19 cellular contexts compared by ENCODE assay signal in genomic region chr15:55357774-55358173, GRCh38. TPM values are rescaled to one million over a fixed set of nuclear protein-coding genes. Genes with fewer than 3 reads are reported as not detected.
A peak's percentile ranks its signal among the peaks of the same experiment; 100 is the strongest.
DNase-seq lines count a peak whose midpoint lies in the region; ATAC-seq, FAIRE-seq and TF ChIP-seq lines count a peak whose summit lies in the region.
"Had no signal": no experiment of that assay in that cellular context is flagged by ENCODE, and none has a peak within 500 bp of the region (broad histone marks: within the 10 kb centered on the region; RNA-seq: fewer than 3 reads in every experiment).

No MANE protein-coding gene starts in this region.

- no peak overlapping the region for H3K27ac Mint-ChIP-seq in natural killer cell
- H3K27ac Mint-ChIP-seq: activated naive CD8-positive, alpha-beta T cell treated with anti-CD3 and anti-CD28 coated beads, Interleukin-2, amount 10 ng/mL, durations not matched to agents 7 days and 5 days had no signal

- H3K79me2 ChIP-seq in K562 (ENCODE audit: control insufficient read depth, insufficient read depth, low read length): no peaks in the 10 kb centered on the region

- intact Hi-C loops in K562 (cut with micrococcal nuclease) (no loop called here), left colon (cut with DNase I, micrococcal nuclease) (no loop called here), natural killer cell (cut with micrococcal nuclease) (no loop called here)

- no peaks in the 10 kb centered on the region for H3K27me3 Mint-ChIP-seq in natural killer cell (ENCODE audit: low read depth in 2 of 2)
- H3K27me3 Mint-ChIP-seq: activated naive CD8-positive, alpha-beta T cell treated with anti-CD3 and anti-CD28 coated beads, Interleukin-2, amount 10 ng/mL, durations not matched to agents 7 days and 5 days had no signal

- H3K4me1 ChIP-seq in K562 (replicated peaks in 1 of 2; ENCODE audit: control insufficient read depth in 2 of 2, insufficient read depth in 2 of 2, low read length in 2 of 2) (no peaks in the 10 kb centered on the region), foreskin keratinocyte (no peaks in the 10 kb centered on the region), right atrium auricular region (no peaks in the 10 kb centered on the region)
- H3K4me1 ChIP-seq: SJSA1, upper lobe of left lung had no signal

- H3K9me3 ChIP-seq in K562 (replicated peaks; ENCODE audit: control insufficient read depth, insufficient read depth, low read depth, low read length) (no peaks in the 10 kb centered on the region), right atrium auricular region (no peaks in the 10 kb centered on the region)
- H3K9me3 ChIP-seq: SJSA1, spleen, upper lobe of left lung had no signal

- H3K27ac ChIP-seq in K562 (ENCODE audit: extremely low read depth, low read depth, low read length): no peak overlapping the region
- H3K27ac ChIP-seq in foreskin keratinocyte: no peak overlapping the region
- H3K27ac ChIP-seq in right atrium auricular region: no peak overlapping the region
- H3K27ac ChIP-seq: SJSA1, spleen, upper lobe of left lung had no signal

- H3K36me3 Mint-ChIP-seq in natural killer cell: peaks cover 11% of the 10 kb centered on the region

- WGBS in K562 (ENCODE audit: insufficient coverage, low coverage, missing lambda C conversion rate): 93% methylated on average over 2 of the region's 2 CpGs

- no peak for FAIRE-seq in K562 (lab: Jason Lieb, UNC)
- FAIRE-seq: TTC549 had no signal

- no peaks in the 10 kb centered on the region for H3K9me3 Mint-ChIP-seq in natural killer cell
- H3K9me3 Mint-ChIP-seq: activated naive CD8-positive, alpha-beta T cell treated with anti-CD3 and anti-CD28 coated beads, Interleukin-2, amount 10 ng/mL, durations not matched to agents 7 days and 5 days; activated T-cell treated with anti-CD3 and anti-CD28 coated beads, Interleukin-2, amount 50 U/mL, for 4 hours had no signal

- no peak overlapping the region for H3K9ac ChIP-seq in K562 (ENCODE audit: insufficient read depth in 1 of 2, low read depth in 2 of 2, low read length in 2 of 2)

- no peaks in the 10 kb centered on the region for H4K20me1 ChIP-seq in K562 (replicated peaks; ENCODE audit: control insufficient read depth, insufficient read depth, low read length)

- no TSS peak for BruUV-seq in K562 (replicated peaks; lab: Mats Ljungman, UMichigan)

- POLR2A ChIA-PET in K562 (lab: Yijun Ruan, JAX): interaction anchor here (0.9 to 1.5 kb wide), 4 partner anchors 9 to 16 kb away, joined by 3 to 5 read pairs (median 4); no protein-coding TSS in a partner anchor

- ATAC-seq in K562 (peak; percentile 37), foreskin keratinocyte (peak; percentile 75), GM19328 (IDR thresholded peaks at IDR 0.05; ENCODE audit: unreplicated experiment) (no peak), left colon (no peak), natural killer cell (no peak)
- ATAC-seq: activated T-cell treated with anti-CD3 and anti-CD28 coated beads, Interleukin-2, amount 50 U/mL, for 4 hours had no signal

- TF ChIP-seq RAD21 in K562 (CRISPR knock-in tag; conservative IDR thresholded peaks at IDR 0.05 in 1 of 2, IDR thresholded peaks at IDR 0.05 in 1 of 2): no peak

- in situ Hi-C loops in K562 (cut with MboI): no loop called here

- no peak overlapping the region for H3K4me2 ChIP-seq in K562 (ENCODE audit: insufficient read depth, low read length)

- DNase-seq in AG09319 (ENCODE audit: extremely low read depth, low read depth) (peak; percentile 22), HT1080 (ENCODE audit: low read depth) (peak; percentile 14), K562 (ENCODE audit: extremely low read depth in 1 of 4, low spot score in 3 of 4) (no peak), foreskin keratinocyte (peak in 1 of 2 donors; percentile 39), right atrium auricular region (ENCODE audit: low spot score) (no peak), left colon (no peak), natural killer cell (no peak)
- DNase-seq: ACHN; activated naive CD8-positive, alpha-beta T cell treated with anti-CD3 and anti-CD28 coated beads, Interleukin-2, amount 10 ng/mL, durations not matched to agents 7 days and 5 days; activated T-cell treated with anti-CD3 and anti-CD28 coated beads, Interleukin-2, amount 50 U/mL, for 4 hours; hippocampal formation; NCI-H446; posterior cingulate gyrus; spleen; stimulated activated naive CD4-positive, alpha-beta T cell treated with Interleukin-2 at 50 U/mL for 16 hours; upper lobe of left lung had no signal

- TF ChIP-seq EP300 in K562 (IDR thresholded peaks at IDR 0.05; ENCODE audit: low read length): no peak

- peaks cover 43% of the 10 kb centered on the region; the same call in 2 of the 3 replicates for H3K36me3 ChIP-seq in K562 (ENCODE audit: control insufficient read depth, insufficient read depth, low read length)
- peaks cover 21% of the 10 kb centered on the region for H3K36me3 ChIP-seq in right atrium auricular region
- H3K36me3 ChIP-seq: SJSA1 had no signal

- no peak for TF ChIP-seq CTCF in AG09319 (IDR thresholded peaks at IDR 0.05; ENCODE audit: low read depth, low read length)
- no peak for TF ChIP-seq CTCF in K562 (IDR thresholded peaks at IDR 0.05 in 2 of 3, conservative IDR thresholded peaks at IDR 0.05 in 1 of 3; ENCODE audit: insufficient read depth in 2 of 3, low read depth in 1 of 3, low read length in 3 of 3)
- TF ChIP-seq CTCF in foreskin keratinocyte (conservative IDR thresholded peaks at IDR 0.05): no peak
- TF ChIP-seq CTCF in right atrium auricular region (IDR thresholded peaks at IDR 0.05): no peak
- no peak for TF ChIP-seq CTCF in natural killer cell (IDR thresholded peaks at IDR 0.05)

- H3K4me3 Mint-ChIP-seq in natural killer cell: no peak overlapping the region
- H3K4me3 Mint-ChIP-seq: activated naive CD8-positive, alpha-beta T cell treated with anti-CD3 and anti-CD28 coated beads, Interleukin-2, amount 10 ng/mL, durations not matched to agents 7 days and 5 days; activated T-cell treated with anti-CD3 and anti-CD28 coated beads, Interleukin-2, amount 50 U/mL, for 4 hours had no signal

- H2AFZ ChIP-seq in K562 (ENCODE audit: low read depth, low read length): no peak overlapping the region

- H3K27me3 ChIP-seq in K562 (ENCODE audit: control insufficient read depth in 2 of 2, insufficient read depth in 2 of 2, low read length in 2 of 2) (no peaks in the 10 kb centered on the region), foreskin keratinocyte (no peaks in the 10 kb centered on the region), right atrium auricular region (no peaks in the 10 kb centered on the region)
- H3K27me3 ChIP-seq: SJSA1, spleen, upper lobe of left lung had no signal

- H3K4me3 ChIP-seq in K562 (no peak overlapping the region), right atrium auricular region (no peak overlapping the region)
- H3K4me3 ChIP-seq: SJSA1, spleen, upper lobe of left lung had no signal

- no peaks in the 10 kb centered on the region for H3K9me1 ChIP-seq in K562 (ENCODE audit: control insufficient read depth, insufficient read depth, low read length)

- no peak for TF ChIP-seq POLR2A in K562 (conservative IDR thresholded peaks at IDR 0.05)

- peaks cover 0 to 13% of the 10 kb centered on the region in 2 donors for H3K4me1 Mint-ChIP-seq in natural killer cell
- H3K4me1 Mint-ChIP-seq: activated naive CD8-positive, alpha-beta T cell treated with anti-CD3 and anti-CD28 coated beads, Interleukin-2, amount 10 ng/mL, durations not matched to agents 7 days and 5 days had no signal

- CTCF ChIA-PET in K562 (lab: Yijun Ruan, JAX; ENCODE audit: low intra/inter-chr PET ratio): no interaction called here

RNA-seq across cellular contexts. Expression of gene PIGB, which starts 38.8 kb away (rescaled TPM):
- 8.9 and 11.5 TPM in 2 replicates for total RNA-seq in HT1080 (2014; rRNA removed; shearing (Covaris generic))
- 13.1 and 14.1 TPM in 2 replicates for polyA plus RNA-seq in HT1080 (2015; cell fraction: cytosol; rRNA removed)
- 20.5 and 23.9 TPM in 2 replicates for polyA plus RNA-seq in HT1080 (2015; cell fraction: nucleus; rRNA removed)
- total RNA-seq in K562 (2011; cell fraction: chromatin; rRNA removed; ENCODE audit: low replicate concordance): 28.2 and 49.6 TPM in 2 replicates
- 20.2 and 21.6 TPM in 2 replicates for total RNA-seq in K562 (2011; cell fraction: nucleolus; rRNA removed)
- 40.3 and 47.6 TPM in 2 replicates for total RNA-seq in K562 (2011; cell fraction: nucleoplasm; rRNA removed)
- total RNA-seq in K562 (2014; rRNA removed): 9.9 and 13.3 TPM in 2 replicates
- 18.2 and 24.4 TPM in 2 replicates for total RNA-seq in K562 (2014; rRNA removed; fragmentation: Illumina TruSeq; extraction: Trizol)
- 18.2 and 20.2 TPM in 2 replicates for total RNA-seq in K562 (2015; rRNA removed; fragmentation: Illumina TruSeq; extraction: Trizol)
- 12.8 and 14.4 TPM in 2 replicates for total RNA-seq in K562 (2021)
- polyA plus RNA-seq in K562 (2011; rRNA removed): 25.3 and 32.3 TPM in 2 replicates
- polyA plus RNA-seq in K562 (2011; cell fraction: cytosol; rRNA removed): 10.9 and 18.3 TPM in 2 replicates
- 15.3 and 23.2 TPM in 2 replicates for polyA plus RNA-seq in K562 (2011; cell fraction: nucleus; rRNA removed)
- polyA plus RNA-seq in K562 (2012): 8.4 and 12.3 TPM in 2 replicates
- polyA plus RNA-seq in K562 (2014; fragmentation: Illumina TruSeq; extraction: Trizol): 14.1 and 15.2 TPM in 2 replicates
- polyA plus RNA-seq in K562 (2014; fragmentation: Nextera tagmentation; extraction: Ambion mirVana): 10 to 100 TPM; 21.0 to 24.4 TPM
- polyA plus RNA-seq in K562 (2014; rRNA removed): 12.5 and 15.0 TPM in 2 replicates
- polyA minus RNA-seq in K562 (2011; rRNA and poly(A)+ RNA removed): 20.1 and 24.1 TPM in 2 replicates
- polyA minus RNA-seq in K562 (2011; cell fraction: cytosol; rRNA and poly(A)+ RNA removed): 5.9 and 11.3 TPM in 2 replicates
- polyA minus RNA-seq in K562 (2011; cell fraction: nucleus; rRNA and poly(A)+ RNA removed): 16.3 and 24.3 TPM in 2 replicates
- 12.7 and 14.9 TPM in 2 replicates for total RNA-seq in foreskin keratinocyte
- 9.6 and 11.6 TPM in 2 replicates for polyA plus RNA-seq in foreskin keratinocyte
- total RNA-seq in right atrium auricular region: 1 to 10 TPM; 3.2 to 3.3 TPM
- 10 to 100 TPM; 14.5 to 15.9 TPM for total RNA-seq in left colon
- total RNA-seq in natural killer cell: 10 to 100 TPM; 24.9 to 33.5 (median 26.1) TPM

RNA-seq across cellular contexts. Expression of gene PIGBOS1, which starts 38.9 kb away (rescaled TPM):
- total RNA-seq in HT1080 (2014; rRNA removed; shearing (Covaris generic)): 13.0 and 15.4 TPM in 2 replicates
- polyA plus RNA-seq in HT1080 (2015; cell fraction: cytosol; rRNA removed): 26.0 and 30.3 TPM in 2 replicates
- polyA plus RNA-seq in HT1080 (2015; cell fraction: nucleus; rRNA removed): 13.1 and 15.1 TPM in 2 replicates
- total RNA-seq in K562 (2011; cell fraction: chromatin; rRNA removed; ENCODE audit: low replicate concordance): 26.3 and 32.2 TPM in 2 replicates
- 27.1 and 33.7 TPM in 2 replicates for total RNA-seq in K562 (2011; cell fraction: nucleolus; rRNA removed)
- 30.8 and 33.2 TPM in 2 replicates for total RNA-seq in K562 (2011; cell fraction: nucleoplasm; rRNA removed)
- total RNA-seq in K562 (2014; rRNA removed): 25.8 and 30.1 TPM in 2 replicates
- 41.7 and 47.8 TPM in 2 replicates for total RNA-seq in K562 (2014; rRNA removed; fragmentation: Illumina TruSeq; extraction: Trizol)
- total RNA-seq in K562 (2015; rRNA removed; fragmentation: Illumina TruSeq; extraction: Trizol): 50.0 and 51.3 TPM in 2 replicates
- 22.8 and 25.2 TPM in 2 replicates for total RNA-seq in K562 (2021)
- polyA plus RNA-seq in K562 (2011; rRNA removed): 21.0 and 33.2 TPM in 2 replicates
- 22.3 and 33.0 TPM in 2 replicates for polyA plus RNA-seq in K562 (2011; cell fraction: cytosol; rRNA removed)
- 5.2 and 8.8 TPM in 2 replicates for polyA plus RNA-seq in K562 (2011; cell fraction: nucleus; rRNA removed)
- polyA plus RNA-seq in K562 (2012): 39.0 and 39.5 TPM in 2 replicates
- 37.4 and 41.4 TPM in 2 replicates for polyA plus RNA-seq in K562 (2014; fragmentation: Illumina TruSeq; extraction: Trizol)
- 10 to 100 TPM; 70.4 to 76.2 TPM for polyA plus RNA-seq in K562 (2014; fragmentation: Nextera tagmentation; extraction: Ambion mirVana)
- 46.0 and 46.5 TPM in 2 replicates for polyA plus RNA-seq in K562 (2014; rRNA removed)
- polyA minus RNA-seq in K562 (2011; rRNA and poly(A)+ RNA removed): 7.0 and 7.4 TPM in 2 replicates
- 4.7 and 6.5 TPM in 2 replicates for polyA minus RNA-seq in K562 (2011; cell fraction: cytosol; rRNA and poly(A)+ RNA removed)
- 6.7 and 21.1 TPM in 2 replicates for polyA minus RNA-seq in K562 (2011; cell fraction: nucleus; rRNA and poly(A)+ RNA removed)
- total RNA-seq in foreskin keratinocyte: 8.7 TPM in 2 replicates
- 11.4 and 12.3 TPM in 2 replicates for polyA plus RNA-seq in foreskin keratinocyte
- 10 to 100 TPM; 11.4 to 14.8 TPM for total RNA-seq in right atrium auricular region
- total RNA-seq in left colon: 10 to 100 TPM in 1 of 2 donors, 1 to 10 TPM in 1; 8.9 to 10.1 TPM
- 10 to 100 TPM in 1 of 3 donors, 1 to 10 TPM in 2; 7.7 to 10.9 (median 9.3) TPM for total RNA-seq in natural killer cell

RNA-seq across cellular contexts. Expression of gene CCPG1, which starts 50.4 kb away (rescaled TPM):
- 12.8 and 14.6 TPM in 2 replicates for total RNA-seq in HT1080 (2014; rRNA removed; shearing (Covaris generic))
- 16.5 and 23.3 TPM in 2 replicates for polyA plus RNA-seq in HT1080 (2015; cell fraction: cytosol; rRNA removed)
- 46.1 and 49.6 TPM in 2 replicates for polyA plus RNA-seq in HT1080 (2015; cell fraction: nucleus; rRNA removed)
- 52.4 and 135 TPM in 2 replicates for total RNA-seq in K562 (2011; cell fraction: chromatin; rRNA removed; ENCODE audit: low replicate concordance)
- 18.8 and 28.3 TPM in 2 replicates for total RNA-seq in K562 (2011; cell fraction: nucleolus; rRNA removed)
- 41.9 and 56.3 TPM in 2 replicates for total RNA-seq in K562 (2011; cell fraction: nucleoplasm; rRNA removed)
- 29.0 and 33.0 TPM in 2 replicates for total RNA-seq in K562 (2014; rRNA removed)
- 54.9 and 76.1 TPM in 2 replicates for total RNA-seq in K562 (2014; rRNA removed; fragmentation: Illumina TruSeq; extraction: Trizol)
- total RNA-seq in K562 (2015; rRNA removed; fragmentation: Illumina TruSeq; extraction: Trizol): 32.7 and 35.4 TPM in 2 replicates
- 41.9 and 48.7 TPM in 2 replicates for total RNA-seq in K562 (2021)
- polyA plus RNA-seq in K562 (2011; rRNA removed): 43.8 and 44.3 TPM in 2 replicates
- 6.3 and 13.6 TPM in 2 replicates for polyA plus RNA-seq in K562 (2011; cell fraction: cytosol; rRNA removed)
- polyA plus RNA-seq in K562 (2011; cell fraction: nucleus; rRNA removed): 10.0 and 19.9 TPM in 2 replicates
- polyA plus RNA-seq in K562 (2012): 20.6 and 150 TPM in 2 replicates
- 44.5 and 47.3 TPM in 2 replicates for polyA plus RNA-seq in K562 (2014; fragmentation: Illumina TruSeq; extraction: Trizol)
- 10 to 100 TPM; 37.1 to 41.1 TPM for polyA plus RNA-seq in K562 (2014; fragmentation: Nextera tagmentation; extraction: Ambion mirVana)
- polyA plus RNA-seq in K562 (2014; rRNA removed): 24.5 and 33.0 TPM in 2 replicates
- 54.8 and 94.0 TPM in 2 replicates for polyA minus RNA-seq in K562 (2011; rRNA and poly(A)+ RNA removed)
- polyA minus RNA-seq in K562 (2011; cell fraction: cytosol; rRNA and poly(A)+ RNA removed): 22.1 and 27.6 TPM in 2 replicates
- polyA minus RNA-seq in K562 (2011; cell fraction: nucleus; rRNA and poly(A)+ RNA removed): 9.7 and 20.3 TPM in 2 replicates
- total RNA-seq in foreskin keratinocyte: 5.7 and 9.7 TPM in 2 replicates
- polyA plus RNA-seq in foreskin keratinocyte: 2.9 and 4.4 TPM in 2 replicates
- total RNA-seq in right atrium auricular region: 10 to 100 TPM; 54.7 to 81.4 TPM
- 10 to 100 TPM; 45.5 to 65.6 TPM for total RNA-seq in left colon
- total RNA-seq in natural killer cell: 10 to 100 TPM; 41.6 to 53.6 (median 43.8) TPM

RNA-seq across cellular contexts. Expression of gene PIERCE2, which starts 50.5 kb away (rescaled TPM):
- total RNA-seq in HT1080 (2014; rRNA removed; shearing (Covaris generic)): 0.27 and 1.00 TPM in 2 replicates
- 2.0 and 2.9 TPM in 2 replicates for polyA plus RNA-seq in HT1080 (2015; cell fraction: cytosol; rRNA removed)
- 0.70 and 0.96 TPM in 2 replicates for polyA plus RNA-seq in HT1080 (2015; cell fraction: nucleus; rRNA removed)
- total RNA-seq in K562 (2011; cell fraction: chromatin; rRNA removed; ENCODE audit: low replicate concordance): 0.69 TPM in 1 of 2 replicates, not detected in the other
- total RNA-seq in K562 (2011; cell fraction: nucleolus; rRNA removed): 1.1 TPM in 1 of 2 replicates, not detected in the other
- 0.66 and 1.3 TPM in 2 replicates for total RNA-seq in K562 (2011; cell fraction: nucleoplasm; rRNA removed)
- total RNA-seq in K562 (2014; rRNA removed) (2.3 and 2.9 TPM in 2 replicates), K562 (2014; rRNA removed; fragmentation: Illumina TruSeq; extraction: Trizol) (2.9 and 3.3 TPM in 2 replicates), K562 (2015; rRNA removed; fragmentation: Illumina TruSeq; extraction: Trizol) (1.8 and 2.9 TPM in 2 replicates), K562 (2021) (2.0 and 3.1 TPM in 2 replicates), foreskin keratinocyte (1.0 and 1.4 TPM in 2 replicates), right atrium auricular region (1 to 10 TPM; 1.6 to 5.6 TPM), left colon (1 to 10 TPM; 5.3 to 5.4 TPM), natural killer cell (under 1 TPM in 2 of 3 donors, not detected in 1; 0.47 to 0.53 TPM)
- polyA plus RNA-seq in K562 (2011; rRNA removed) (3.1 and 4.2 TPM in 2 replicates), K562 (2014; fragmentation: Illumina TruSeq; extraction: Trizol) (4.1 and 4.8 TPM in 2 replicates), K562 (2014; fragmentation: Nextera tagmentation; extraction: Ambion mirVana) (1 to 10 TPM; 4.0 to 4.2 TPM), K562 (2014; rRNA removed) (3.8 and 4.4 TPM in 2 replicates), foreskin keratinocyte (1.4 and 2.7 TPM in 2 replicates)
- polyA plus RNA-seq in K562 (2011; cell fraction: cytosol; rRNA removed): 1.1 and 2.3 TPM in 2 replicates
- 0.43 and 0.70 TPM in 2 replicates for polyA plus RNA-seq in K562 (2011; cell fraction: nucleus; rRNA removed)
- polyA plus RNA-seq in K562 (2012): 2.5 and 13.9 TPM in 2 replicates
- 0.42 and 0.45 TPM in 2 replicates for polyA minus RNA-seq in K562 (2011; rRNA and poly(A)+ RNA removed)
- polyA minus RNA-seq in K562 (2011; cell fraction: cytosol; rRNA and poly(A)+ RNA removed): 2.0 TPM in 1 of 2 replicates, not detected in the other
- polyA minus RNA-seq in K562 (2011; cell fraction: nucleus; rRNA and poly(A)+ RNA removed): 0.67 TPM in 1 of 2 replicates, not detected in the other
- total RNA-seq: activated naive CD8-positive, alpha-beta T cell treated with anti-CD3 and anti-CD28 coated beads, Interleukin-2, amount 10 ng/mL, durations not matched to agents 7 days and 5 days; SJSA1 had no signal

Comparison
In these comparisons a context has a peak if more than half of its experiments do, and no peak if none do; other contexts are left out.
1. DNase-seq: peak in AG09319 (single experiment) and HT1080 (single experiment); none in K562 (0 of 4), right atrium auricular region (single experiment), left colon (0 of 2) and natural killer cell (single experiment).
2. ATAC-seq: peak in K562 (single experiment) and foreskin keratinocyte (single experiment); none in GM19328 (single experiment), left colon (single experiment) and natural killer cell (0 of 3).